In the genomic region with DNA sequence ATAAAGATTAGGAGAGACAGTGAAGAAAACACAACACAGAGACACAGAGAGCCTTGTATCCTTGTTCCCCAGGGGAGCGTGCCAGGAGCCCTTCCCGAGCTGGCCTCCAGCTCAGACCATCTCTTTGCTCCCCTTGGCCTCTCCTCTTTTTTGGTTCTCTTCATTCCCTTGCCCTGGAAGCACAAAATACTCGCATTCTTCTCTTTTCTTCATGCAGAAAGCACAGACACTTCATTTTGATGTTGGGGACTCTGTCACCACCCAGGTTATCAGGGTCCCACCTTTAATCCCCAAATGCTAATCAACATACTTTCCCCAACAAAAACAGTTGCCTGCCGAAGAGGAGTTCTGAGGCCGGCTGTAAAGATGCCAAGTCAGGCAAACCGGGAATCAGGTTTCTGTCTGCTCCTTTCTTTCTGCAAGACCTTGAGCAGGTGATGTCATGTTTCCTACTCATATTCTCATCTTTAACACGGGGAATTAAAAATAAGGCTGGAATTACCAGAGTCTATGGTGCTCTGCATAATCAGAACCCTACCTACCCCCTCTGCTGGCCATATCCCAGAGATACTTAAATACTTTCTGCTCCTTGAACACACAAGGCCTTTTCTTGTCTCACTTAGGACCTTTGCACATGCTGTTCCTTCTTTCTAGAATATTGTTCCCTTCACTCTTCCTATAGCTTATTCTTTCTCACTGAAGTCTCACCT, we compare ENCODE assay signal across 9 cellular contexts. TPM values are rescaled to one million over a fixed set of nuclear protein-coding genes. Genes with fewer than 3 reads are reported as not detected.
DNase-seq lines count a peak whose midpoint lies in the region; ATAC-seq, FAIRE-seq and TF ChIP-seq lines count a peak whose summit lies in the region.
"Had no signal": no experiment of that assay in that cellular context is flagged by ENCODE, and none has a peak within 500 bp of the region (broad histone marks: within the 10 kb centered on the region; RNA-seq: fewer than 3 reads in every experiment).

No MANE protein-coding gene starts in this region.

- H3K27ac ChIP-seq in DND-41 (ENCODE audit: low read length) (no peak overlapping the region), Karpas-422 (ENCODE audit: low read length) (no peak overlapping the region)

- H3K4me1 ChIP-seq in DND-41 (ENCODE audit: insufficient read depth, low read length): no peaks in the 10 kb centered on the region
- no peaks in the 10 kb centered on the region for H3K4me1 ChIP-seq in Karpas-422 (ENCODE audit: low read length)

- H3K36me3 ChIP-seq in DND-41 (ENCODE audit: insufficient read depth, low read length) (no peaks in the 10 kb centered on the region), Karpas-422 (ENCODE audit: insufficient read depth, low read length) (no peaks in the 10 kb centered on the region)

- in situ Hi-C loops in astrocyte of the cerebellum (cut with HindIII; ENCODE audit: low sequenced_read_pairs): no loop called here

- H3K9ac ChIP-seq in DND-41 (ENCODE audit: low read depth, low read length): no peak overlapping the region
- H3K9ac ChIP-seq in Karpas-422 (ENCODE audit: low read length): no peak overlapping the region

- H3K9me3 ChIP-seq in DND-41 (ENCODE audit: insufficient read depth, low read length, severe bottlenecking) (no peaks in the 10 kb centered on the region), Karpas-422 (ENCODE audit: low read length) (peaks cover 5% of the 10 kb centered on the region; the same call in 1 of the 2 replicates)

- H3K79me2 ChIP-seq in DND-41 (ENCODE audit: insufficient read depth, low read length): no peaks in the 10 kb centered on the region
- no peaks in the 10 kb centered on the region for H3K79me2 ChIP-seq in Karpas-422 (ENCODE audit: low read length)

- TF ChIP-seq CTCF in DND-41 (IDR thresholded peaks at IDR 0.05; ENCODE audit: borderline replicate concordance, extremely low read depth, low read length, poor library complexity, severe bottlenecking) (peak; percentile 57), astrocyte of the cerebellum (IDR thresholded peaks at IDR 0.05; ENCODE audit: low read depth, low read length, missing control alignments) (peak; percentile 46), D721Med (IDR thresholded peaks at IDR 0.05; ENCODE audit: insufficient read depth, missing control alignments) (no peak)

- H3K9me2 ChIP-seq in Karpas-422 (replicated peaks; ENCODE audit: insufficient read depth, low read length): no peaks in the 10 kb centered on the region

- DNase-seq in DND-41 (no peak), Karpas-422 (peak; percentile 59), astrocyte of the cerebellum (ENCODE audit: low read depth) (no peak), mucosa of gallbladder (ENCODE audit: low spot score) (peak; percentile 18), D721Med (ENCODE audit: insufficient read length, low spot score) (no peak)
- DNase-seq in activated CD8-positive, alpha-beta memory T cell treated with anti-CD3 and anti-CD28 coated beads, Interleukin-2, amount 50 U/mL, for 4 hours: no peak
- DNase-seq: activated naive CD4-positive, alpha-beta T cell treated with anti-CD3 and anti-CD28 coated beads, Interleukin-2, amount 50 U/mL, for 16 hours had no signal

- no peak for FAIRE-seq in D721Med (lab: Jason Lieb, UNC)

- ATAC-seq in DND-41 (ENCODE audit: insufficient read depth, low read depth) (no peak; the same call in 2 of the 3 replicates), GM21717 (IDR thresholded peaks at IDR 0.05; ENCODE audit: unreplicated experiment) (no peak), GM21423 (IDR thresholded peaks at IDR 0.05; ENCODE audit: unreplicated experiment) (no peak)

- H3K4me3 ChIP-seq in DND-41 (ENCODE audit: low read depth in 1 of 2, low read length in 2 of 2): no peak overlapping the region
- H3K4me3 ChIP-seq in Karpas-422 (ENCODE audit: low read length): no peak overlapping the region
- no peak overlapping the region for H3K4me3 ChIP-seq in astrocyte of the cerebellum (ENCODE audit: low read depth, low read length)

- H2AFZ ChIP-seq in DND-41 (ENCODE audit: low read depth, low read length) (no peak overlapping the region), Karpas-422 (ENCODE audit: low read length) (no peak overlapping the region)

- H4K20me1 ChIP-seq in DND-41 (ENCODE audit: insufficient read depth, low read length) (no peaks in the 10 kb centered on the region), Karpas-422 (ENCODE audit: insufficient read depth, low read depth, low read length) (no peaks in the 10 kb centered on the region)

- H3K27me3 ChIP-seq in DND-41 (ENCODE audit: insufficient read depth, low read length, poor library complexity) (peaks cover 4% of the 10 kb centered on the region), Karpas-422 (ENCODE audit: low read length) (no peaks in the 10 kb centered on the region)

- no peak overlapping the region for H3K4me2 ChIP-seq in DND-41 (ENCODE audit: insufficient read depth, low read length)
- H3K4me2 ChIP-seq in Karpas-422 (ENCODE audit: low read depth, low read length, poor library complexity, severe bottlenecking): no peak overlapping the region

RNA-seq across cellular contexts. Expression of a gene that starts 21.7 kb away (rescaled TPM):
- total RNA-seq in Karpas-422 (2014; rRNA removed; shearing (Covaris generic); ENCODE audit: low replicate concordance): not detected in 2 replicates
- not detected for total RNA-seq in mucosa of gallbladder

Comparison
In these comparisons a context has a peak if more than half of its experiments do, and no peak if none do; other contexts are left out.
1. DNase-seq: peak in Karpas-422 (single experiment) and mucosa of gallbladder (single experiment); none in DND-41 (single experiment), astrocyte of the cerebellum (single experiment), activated CD8-positive, alpha-beta memory T cell treated with anti-CD3 and anti-CD28 coated beads, Interleukin-2, amount 50 U/mL, for 4 hours (single experiment) and D721Med (single experiment).